Comparison of ENCODE assay signal across 20 cellular contexts in the genomic region with DNA sequence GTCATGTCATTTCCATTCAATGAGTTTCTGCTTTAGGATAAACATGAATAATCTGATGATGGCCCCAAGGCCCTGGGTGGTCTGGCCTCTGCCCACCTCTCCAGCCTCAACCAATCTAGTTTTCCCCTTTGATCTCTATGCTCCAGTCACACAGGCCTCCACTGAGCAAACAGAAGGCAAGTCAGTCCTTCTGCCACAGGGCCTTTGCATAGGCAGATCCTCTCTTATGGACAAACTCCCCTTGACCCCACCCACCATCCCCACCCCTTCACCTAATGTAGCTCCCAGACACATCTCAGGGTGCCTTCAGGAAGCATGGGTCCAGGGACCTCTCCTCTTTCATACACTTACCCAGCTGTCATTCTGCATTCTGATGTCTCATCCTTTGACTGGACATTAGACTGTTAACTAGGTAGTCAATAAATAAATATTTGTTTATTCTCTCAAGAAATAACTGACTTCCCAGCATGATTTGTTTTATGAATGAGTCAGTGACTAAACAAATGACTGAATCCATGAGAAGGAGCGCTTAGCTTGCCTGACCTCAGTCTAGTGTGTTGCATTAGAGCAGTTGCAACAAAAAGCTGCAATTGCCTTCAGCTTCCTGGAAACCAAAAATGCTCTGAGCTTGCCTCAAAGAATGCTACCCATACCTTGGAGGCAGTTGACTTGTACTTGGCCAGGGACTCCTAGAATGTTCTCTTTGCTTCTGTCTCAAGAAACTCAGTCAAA.
DNase-seq lines count a peak whose midpoint lies in the region; ATAC-seq, FAIRE-seq and TF ChIP-seq lines count a peak whose summit lies in the region.
"Had no signal": no experiment of that assay in that cellular context is flagged by ENCODE, and none has a peak within 500 bp of the region (broad histone marks: within the 10 kb centered on the region; RNA-seq: fewer than 3 reads in every experiment).

No MANE protein-coding gene starts in this region.

- H2AK5ac ChIP-seq in IMR-90 (ENCODE audit: low read depth, low read length), result peak overlapping the region; percentile 17; the same call in 1 of the 2 replicates

- H3K14ac ChIP-seq in IMR-90 (replicated peaks; ENCODE audit: low read depth, low read length), result peak overlapping the region; percentile 84

- H3K36me3 Mint-ChIP-seq in astrocyte (ENCODE audit: low read depth, unreplicated experiment), result no peaks in the 10 kb centered on the region
- H3K36me3 Mint-ChIP-seq: activated naive CD4-positive, alpha-beta T cell treated with anti-CD3 and anti-CD28 coated beads, Interleukin-2, amount 10 ng/mL, durations not matched to agents 7 days and 5 days had no signal

- H3K4me2 ChIP-seq in IMR-90 (ENCODE audit: low read depth, low read length), result no peak overlapping the region
- no peak overlapping the region for H3K4me2 ChIP-seq in astrocyte (ENCODE audit: low read length)
- H3K4me2 ChIP-seq: hepatocyte had no signal

- TF ChIP-seq CTCF in 22Rv1 (IDR thresholded peaks at IDR 0.05) (no peak), IMR-90 (conservative IDR thresholded peaks at IDR 0.05; ENCODE audit: low read depth, low read length) (no peak), astrocyte (IDR thresholded peaks at IDR 0.05; ENCODE audit: insufficient read depth, low read depth, low read length) (no peak), fibroblast of villous mesenchyme (IDR thresholded peaks at IDR 0.05; ENCODE audit: insufficient read depth, low read depth, low read length) (no peak)

- H3K23ac ChIP-seq in IMR-90 (ENCODE audit: low read depth, low read length), result no peak overlapping the region

- peaks cover 2% of the 10 kb centered on the region for H3K9me3 Mint-ChIP-seq in astrocyte (ENCODE audit: unreplicated experiment)
- H3K9me3 Mint-ChIP-seq: activated naive CD4-positive, alpha-beta T cell treated with anti-CD3 and anti-CD28 coated beads, Interleukin-2, amount 10 ng/mL, durations not matched to agents 7 days and 5 days had no signal

- H2BK120ac ChIP-seq in IMR-90 (ENCODE audit: low read depth, low read length), result peak overlapping the region; percentile 74

- H3K27me3 ChIP-seq in IMR-90 (ENCODE audit: control insufficient read depth, insufficient read depth, low read length), result no peaks in the 10 kb centered on the region
- H3K27me3 ChIP-seq in astrocyte (ENCODE audit: insufficient read depth, low read length), result peaks cover 2% of the 10 kb centered on the region
- H3K27me3 ChIP-seq: ascending aorta, hepatocyte had no signal

- H3K36me3 ChIP-seq in IMR-90 (ENCODE audit: control insufficient read depth, insufficient read depth, low read length) (no peaks in the 10 kb centered on the region), astrocyte (ENCODE audit: insufficient read depth, low read length) (no peaks in the 10 kb centered on the region)
- H3K36me3 ChIP-seq: ascending aorta had no signal

- no peak for TF ChIP-seq RAD21 in IMR-90 (IDR thresholded peaks at IDR 0.05; ENCODE audit: low read length)

- intact Hi-C loops in IMR-90 (cut with micrococcal nuclease), result no loop called here

- peaks cover 15% of the 10 kb centered on the region for H3K9me1 ChIP-seq in IMR-90 (ENCODE audit: insufficient read depth, low read length)

- H4K5ac ChIP-seq in IMR-90 (ENCODE audit: low read depth, low read length), result no peak overlapping the region

- H3K79me1 ChIP-seq in IMR-90 (ENCODE audit: low read depth in 1 of 2, low read length in 2 of 2), result no peaks in the 10 kb centered on the region

- POLR2A ChIA-PET in IMR-90 (lab: Charles Lee; ENCODE audit: unreplicated experiment), result interaction anchor here (0.7 kb wide), 1 partner anchor 701 kb away, joined by 3 read pairs; no protein-coding TSS in a partner anchor

- CTCF ChIA-PET in IMR-90 (lab: Yijun Ruan, JAX), result interaction anchor here (0.6 kb wide), 1 partner anchor 672 kb away, joined by 4 read pairs; no protein-coding TSS in a partner anchor

- no peaks in the 10 kb centered on the region for H4K20me1 ChIP-seq in IMR-90 (ENCODE audit: insufficient read depth, low read length)
- H4K20me1 ChIP-seq in astrocyte (ENCODE audit: insufficient read depth, low read length), result no peaks in the 10 kb centered on the region

- ATAC-seq in IMR-90 (ENCODE audit: low read depth), result peak; percentile 76
- no peak for ATAC-seq in HG02938 (IDR thresholded peaks at IDR 0.05; ENCODE audit: unreplicated experiment)
- ATAC-seq in HG03460 (IDR thresholded peaks at IDR 0.05; ENCODE audit: unreplicated experiment), result no peak

- H3K9me3 ChIP-seq in IMR-90 (ENCODE audit: control insufficient read depth, insufficient read depth, low read length) (no peaks in the 10 kb centered on the region), astrocyte (ENCODE audit: insufficient read depth, low read depth, low read length) (no peaks in the 10 kb centered on the region)
- H3K9me3 ChIP-seq: ascending aorta had no signal

- no peak overlapping the region for H2BK5ac ChIP-seq in IMR-90 (ENCODE audit: low read depth, low read length, poor library complexity, severe bottlenecking)

- H2AK9ac ChIP-seq in IMR-90 (replicated peaks; ENCODE audit: low read depth, low read length, poor library complexity), result no peak overlapping the region

- H3K27me3 Mint-ChIP-seq in astrocyte (ENCODE audit: low read depth, unreplicated experiment), result no peaks in the 10 kb centered on the region
- H3K27me3 Mint-ChIP-seq: activated naive CD4-positive, alpha-beta T cell treated with anti-CD3 and anti-CD28 coated beads, Interleukin-2, amount 10 ng/mL, durations not matched to agents 7 days and 5 days had no signal

- H4K8ac ChIP-seq in IMR-90 (ENCODE audit: low read depth in 2 of 2, low read length in 2 of 2), result peak overlapping the region; percentile 2 to 60; a peak in 2 of 4 replicates

- no CpG with 5 or more reads among the region's 1 CpG for WGBS in IMR-90 (ENCODE audit: extremely low coverage in 2 of 2, insufficient read length in 1 of 2), 2 experiments

- H3K56ac ChIP-seq in IMR-90 (ENCODE audit: extremely low read depth, insufficient read depth, low read length), result peak overlapping the region; percentile 32; the same call in 1 of the 2 replicates

- dilution Hi-C loops in IMR-90 (cut with HindIII; ENCODE audit: low sequenced_read_pairs, unreplicated experiment), result no loop called here

- peak overlapping the region; percentile 30; the same call in 1 of the 3 replicates for H2BK15ac ChIP-seq in IMR-90 (ENCODE audit: low read depth, low read length)

- H3K27ac Mint-ChIP-seq in astrocyte (ENCODE audit: unreplicated experiment), result no peak overlapping the region
- H3K27ac Mint-ChIP-seq: activated naive CD4-positive, alpha-beta T cell treated with anti-CD3 and anti-CD28 coated beads, Interleukin-2, amount 10 ng/mL, durations not matched to agents 7 days and 5 days had no signal

- FAIRE-seq in astrocyte (lab: Jason Lieb, UNC), result no peak
- FAIRE-seq: islet of Langerhans had no signal

- H3K18ac ChIP-seq in IMR-90 (ENCODE audit: low read depth, low read length), result no peak overlapping the region

- peak; percentile 74 for DNase-seq in IMR-90
- DNase-seq in astrocyte (ENCODE audit: low read depth), result peak; percentile 27
- peak; percentile 51 for DNase-seq in fibroblast of villous mesenchyme (ENCODE audit: low read depth)
- no peak for DNase-seq in stimulated activated CD4-positive, alpha-beta T cell treated with anti-CD3 and anti-CD28 coated beads, Interleukin-15, amount 100 ng/mL, for 24 hours
- no peak for DNase-seq in SHP77 (lab: John Stamatoyannopoulos, UW)
- DNase-seq: activated CD4-positive, alpha-beta T cell treated with anti-CD3 and anti-CD28 coated beads for 1 hour; activated naive CD4-positive, alpha-beta T cell treated with anti-CD3 and anti-CD28 coated beads, Interleukin-2, amount 10 ng/mL, durations not matched to agents 7 days and 5 days; activated T-cell treated with anti-CD3 and anti-CD28 coated beads, Interleukin-2, amount 50 U/mL, for 48 hours; C1 segment of cervical spinal cord; MV-4-11; NCI-H187; NCI-H345; RPMI8226; SW 1271 had no signal

- TF ChIP-seq POLR2A in IMR-90 (IDR thresholded peaks at IDR 0.05; ENCODE audit: low read depth, low read length), result no peak

- H3K9ac ChIP-seq in IMR-90 (ENCODE audit: low read depth, low read length) (no peak overlapping the region), astrocyte (ENCODE audit: low read length) (no peak overlapping the region)

- in situ Hi-C loops in IMR-90 (cut with MboI; ENCODE audit: low sequenced_read_pairs), result no loop called here

- H3K27ac ChIP-seq in 22Rv1, result peak overlapping the region; percentile 50
- H3K27ac ChIP-seq in IMR-90 (ENCODE audit: insufficient read depth, low read length), result peak overlapping the region; percentile 53; the same call in 1 of the 2 replicates
- no peak overlapping the region for H3K27ac ChIP-seq in astrocyte (ENCODE audit: low read depth, low read length)
- H3K27ac ChIP-seq: ascending aorta, hepatocyte had no signal

- H3K4me1 ChIP-seq in IMR-90 (ENCODE audit: control insufficient read depth, insufficient read depth, low read length), result peaks cover 8% of the 10 kb centered on the region; the same call in 1 of the 2 replicates
- peaks cover 4% of the 10 kb centered on the region for H3K4me1 ChIP-seq in astrocyte (ENCODE audit: insufficient read depth, low read length)
- H3K4me1 ChIP-seq: ascending aorta had no signal

- H4K91ac ChIP-seq in IMR-90 (ENCODE audit: insufficient read depth, low read depth, low read length), result peak overlapping the region; percentile 51

- no peak overlapping the region for H2AFZ ChIP-seq in IMR-90 (replicated peaks; ENCODE audit: low read length, poor library complexity)
- H2AFZ ChIP-seq in astrocyte (ENCODE audit: low read depth, low read length), result no peak overlapping the region
- H2AFZ ChIP-seq: hepatocyte had no signal

- peak overlapping the region; percentile 75 for H3K4ac ChIP-seq in IMR-90 (ENCODE audit: low read depth, low read length)

- H3K4me3 ChIP-seq in IMR-90 (ENCODE audit: insufficient read depth, low read depth, low read length) (no peak overlapping the region), astrocyte (ENCODE audit: insufficient read depth, low read depth, low read length) (no peak overlapping the region), fibroblast of villous mesenchyme (ENCODE audit: low read depth, low read length) (no peak overlapping the region)
- H3K4me3 ChIP-seq: ascending aorta, hepatocyte had no signal

- H2BK20ac ChIP-seq in IMR-90 (ENCODE audit: low read depth, low read length), result peak overlapping the region; percentile 50

- no peak overlapping the region for H3K4me3 Mint-ChIP-seq in astrocyte (ENCODE audit: unreplicated experiment)
- H3K4me3 Mint-ChIP-seq: activated naive CD4-positive, alpha-beta T cell treated with anti-CD3 and anti-CD28 coated beads, Interleukin-2, amount 10 ng/mL, durations not matched to agents 7 days and 5 days had no signal

- BruUV-seq in IMR-90 (replicated peaks; lab: Mats Ljungman, UMichigan), result no TSS peak

- no peaks in the 10 kb centered on the region for H3K79me2 ChIP-seq in astrocyte (ENCODE audit: insufficient read depth, low read length)
- H3K79me2 ChIP-seq: hepatocyte had no signal

- H3K4me1 Mint-ChIP-seq in astrocyte (ENCODE audit: low read depth, unreplicated experiment), result peaks cover 3% of the 10 kb centered on the region
- H3K4me1 Mint-ChIP-seq: activated naive CD4-positive, alpha-beta T cell treated with anti-CD3 and anti-CD28 coated beads, Interleukin-2, amount 10 ng/mL, durations not matched to agents 7 days and 5 days had no signal

Comparison
In these comparisons a context has a peak if more than half of its experiments do, and no peak if none do; other contexts are left out.
1. DNase-seq: peak in IMR-90 (single experiment), astrocyte (single experiment) and fibroblast of villous mesenchyme (single experiment); none in stimulated activated CD4-positive, alpha-beta T cell treated with anti-CD3 and anti-CD28 coated beads, Interleukin-15, amount 100 ng/mL, for 24 hours (single experiment) and SHP77 (0 of 2).